13 cellular contexts compared by ENCODE assay signal in the genomic region with DNA sequence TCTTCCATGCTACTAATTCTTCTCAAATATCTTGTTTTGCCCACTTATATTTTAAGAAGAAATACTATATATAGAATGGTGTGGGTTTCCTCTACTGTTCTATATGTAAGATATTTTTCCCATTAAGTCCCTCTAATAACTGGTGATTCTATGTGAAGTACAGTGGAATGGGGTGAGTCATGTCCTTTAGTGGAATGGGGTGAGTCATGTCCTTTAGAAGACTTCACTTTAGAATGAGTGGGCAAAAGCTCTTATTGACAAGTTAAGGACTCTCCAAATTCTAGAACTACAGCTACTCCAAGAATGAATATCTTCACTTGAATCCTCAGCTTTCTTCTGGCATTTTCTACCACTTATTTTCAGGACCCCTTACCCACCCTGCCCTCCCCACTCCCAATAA.
DNase-seq lines count a peak whose midpoint lies in the region; TF ChIP-seq lines count a peak whose summit lies in the region.
"Had no signal": no experiment of that assay in that cellular context is flagged by ENCODE, and none has a peak within 500 bp of the region (broad histone marks: within the 10 kb centered on the region; RNA-seq: fewer than 3 reads in every experiment).

No MANE protein-coding gene starts in this region.

- H2AFZ ChIP-seq in fibroblast of lung (ENCODE audit: low read length), result no peak overlapping the region

- CTCF ChIA-PET in RWPE1 (lab: Yijun Ruan, JAX) (no interaction called here), HEK293T (lab: Yijun Ruan, JAX) (no interaction called here)

- POLR2A ChIA-PET in RWPE1 (lab: Yijun Ruan, JAX; ENCODE audit: low non-redundant PET), result no interaction called here
- POLR2A ChIA-PET in HEK293T (lab: Yijun Ruan, JAX), result no interaction called here

- peaks cover 2% of the 10 kb centered on the region for H3K4me1 ChIP-seq in fibroblast of lung (ENCODE audit: control insufficient read depth, extremely low read depth, insufficient read depth, low read length)

- no peaks in the 10 kb centered on the region for H3K27me3 ChIP-seq in fibroblast of lung (ENCODE audit: control insufficient read depth, insufficient read depth, low read length)
- H3K27me3 ChIP-seq: ovary, tibial artery had no signal

- no peaks in the 10 kb centered on the region for H4K20me1 ChIP-seq in fibroblast of lung (ENCODE audit: control insufficient read depth, extremely low read depth, insufficient read depth, low read length)

- no peak overlapping the region for H3K4me3 ChIP-seq in fibroblast of lung (replicated peaks in 1 of 4; ENCODE audit: control extremely low read depth in 1 of 4, insufficient read depth in 1 of 4, low read depth in 3 of 4, low read length in 4 of 4)
- H3K4me3 ChIP-seq: dorsolateral prefrontal cortex, ovary, tibial artery had no signal

- TF ChIP-seq CTCF in RWPE1 (conservative IDR thresholded peaks at IDR 0.05; ENCODE audit: low read depth) (no peak), fibroblast of lung (conservative IDR thresholded peaks at IDR 0.05 in 1 of 2, IDR thresholded peaks at IDR 0.05 in 1 of 2; ENCODE audit: low read depth in 1 of 2, low read length in 2 of 2) (no peak)

- no peak overlapping the region for H3K9ac ChIP-seq in fibroblast of lung (ENCODE audit: insufficient read depth, low read length)

- H3K9me3 ChIP-seq in fibroblast of lung (ENCODE audit: control insufficient read depth, insufficient read depth, low read depth, low read length), result no peaks in the 10 kb centered on the region
- H3K9me3 ChIP-seq: ovary, tibial artery had no signal

- DNase-seq in GM03348 (ENCODE audit: low spot score) (peak; percentile 61), RWPE1 (ENCODE audit: low spot score) (peak; percentile 67), fibroblast of lung (ENCODE audit: low read depth in 2 of 2) (peak; percentile 94 to 95), renal cortical epithelial cell (ENCODE audit: low read depth) (peak; percentile 94), GOT3 (lab: John Stamatoyannopoulos, UW) (no peak), NCI-H2171 (lab: John Stamatoyannopoulos, UW) (no peak), HEK293T (ENCODE audit: extremely low spot score) (no peak)
- DNase-seq in activated CD4-positive, alpha-beta T cell treated with anti-CD3 and anti-CD28 coated beads, Interleukin-2, amount 50 U/mL, for 48 hours, result no peak
- DNase-seq: dorsolateral prefrontal cortex, islet precursor cell, ovary, tibial artery, WERI-Rb-1 had no signal

- no peaks in the 10 kb centered on the region for H3K79me2 ChIP-seq in fibroblast of lung (ENCODE audit: control insufficient read depth, insufficient read depth, low read length)

- H3K27ac ChIP-seq in RWPE1 (no peak overlapping the region), fibroblast of lung (ENCODE audit: insufficient read depth, low read length) (no peak overlapping the region)
- H3K27ac ChIP-seq: dorsolateral prefrontal cortex, ovary, tibial artery, WERI-Rb-1 had no signal

- no peak overlapping the region for H3K4me2 ChIP-seq in fibroblast of lung (ENCODE audit: extremely low read depth, insufficient read depth, low read length)

- H3K36me3 ChIP-seq in fibroblast of lung (ENCODE audit: control insufficient read depth, insufficient read depth, low read length), result no peaks in the 10 kb centered on the region
- H3K36me3 ChIP-seq: ovary, tibial artery, WERI-Rb-1 had no signal

TF ChIP-seq in HEK293T, 16 proteins besides CTCF, POLR2A, EP300 and RAD21:
- TF ChIP-seq NFRKB (IDR thresholded peaks at IDR 0.05), result no peak
- no peak for TF ChIP-seq LEF1 (IDR thresholded peaks at IDR 0.05; ENCODE audit: borderline replicate concordance)
- no peak for TF ChIP-seq BHLHE40 (IDR thresholded peaks at IDR 0.05; ENCODE audit: borderline replicate concordance)
- no peak for TF ChIP-seq TARDBP (IDR thresholded peaks at IDR 0.05)
- TF ChIP-seq FOXM1 (IDR thresholded peaks at IDR 0.05; ENCODE audit: borderline replicate concordance), result no peak
- TF ChIP-seq SP1 (IDR thresholded peaks at IDR 0.05), result no peak
- TF ChIP-seq HDGF (IDR thresholded peaks at IDR 0.05; ENCODE audit: borderline replicate concordance), result no peak
- no peak for TF ChIP-seq CTBP1 (IDR thresholded peaks at IDR 0.05; ENCODE audit: borderline replicate concordance)
- TF ChIP-seq L3MBTL2 (conservative IDR thresholded peaks at IDR 0.05), result no peak
- TF ChIP-seq ARNT (IDR thresholded peaks at IDR 0.05), result no peak
- TF ChIP-seq SUZ12 (IDR thresholded peaks at IDR 0.05), result no peak
- TF ChIP-seq ZNF384 (IDR thresholded peaks at IDR 0.05), result no peak
- no peak for TF ChIP-seq FOXK2 (IDR thresholded peaks at IDR 0.05)
- no peak for TF ChIP-seq FOXA1 (IDR thresholded peaks at IDR 0.05)
- TF ChIP-seq ELF4 (IDR thresholded peaks at IDR 0.05), result no peak
- TF ChIP-seq, protein P1, sequence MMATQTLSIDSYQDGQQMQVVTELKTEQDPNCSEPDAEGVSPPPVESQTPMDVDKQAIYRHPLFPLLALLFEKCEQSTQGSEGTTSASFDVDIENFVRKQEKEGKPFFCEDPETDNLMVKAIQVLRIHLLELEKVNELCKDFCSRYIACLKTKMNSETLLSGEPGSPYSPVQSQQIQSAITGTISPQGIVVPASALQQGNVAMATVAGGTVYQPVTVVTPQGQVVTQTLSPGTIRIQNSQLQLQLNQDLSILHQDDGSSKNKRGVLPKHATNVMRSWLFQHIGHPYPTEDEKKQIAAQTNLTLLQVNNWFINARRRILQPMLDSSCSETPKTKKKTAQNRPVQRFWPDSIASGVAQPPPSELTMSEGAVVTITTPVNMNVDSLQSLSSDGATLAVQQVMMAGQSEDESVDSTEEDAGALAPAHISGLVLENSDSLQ (IDR thresholded peaks at IDR 0.05), result no peak

Comparison
In these comparisons a context has a peak if more than half of its experiments do, and no peak if none do; other contexts are left out.
1. DNase-seq: peak in GM03348 (single experiment), RWPE1 (single experiment), fibroblast of lung (2 of 2) and renal cortical epithelial cell (single experiment); none in GOT3 (single experiment), NCI-H2171 (single experiment), HEK293T (single experiment) and activated CD4-positive, alpha-beta T cell treated with anti-CD3 and anti-CD28 coated beads, Interleukin-2, amount 50 U/mL, for 48 hours (0 of 2).